Comparison of ENCODE assay signal across 11 cellular contexts in genomic region chr22:38461057-38461413, GRCh38. TPM values are rescaled to one million over a fixed set of nuclear protein-coding genes. Genes with fewer than 3 reads are reported as not detected.
DNase-seq lines count a peak whose midpoint lies in the region; ATAC-seq, FAIRE-seq and TF ChIP-seq lines count a peak whose summit lies in the region.
"Had no signal": no experiment of that assay in that cellular context is flagged by ENCODE, and none has a peak within 500 bp of the region (broad histone marks: within the 10 kb centered on the region; RNA-seq: fewer than 3 reads in every experiment).

No MANE protein-coding gene starts in this region.

- H3K9ac ChIP-seq in endothelial cell of umbilical vein (replicated peaks; ENCODE audit: extremely low read depth, insufficient read depth, low read length) = no peak overlapping the region

- TF ChIP-seq POLR2A in endothelial cell of umbilical vein (IDR thresholded peaks at IDR 0.05; ENCODE audit: low read depth, low read length) (no peak), prostate gland (IDR thresholded peaks at IDR 0.05) (no peak), erythroblast (IDR thresholded peaks at IDR 0.05; ENCODE audit: low read length) (no peak)

- BruUV-seq in Calu3 (replicated peaks; lab: Mats Ljungman, UMichigan) (no TSS peak), endothelial cell of umbilical vein (replicated peaks; lab: Mats Ljungman, UMichigan) (no TSS peak)

- H3K4me1 Mint-ChIP-seq in Calu3 (ENCODE audit: low read depth, unreplicated experiment) (peaks cover 28% of the 10 kb centered on the region), natural killer cell (peaks cover 0 to 22% of the 10 kb centered on the region in 2 donors)

- 44% methylated on average over 9 of the region's 9 CpGs for WGBS in prostate gland

- H3K27me3 Mint-ChIP-seq in Calu3 (ENCODE audit: unreplicated experiment) = peaks cover 98% of the 10 kb centered on the region
- H3K27me3 Mint-ChIP-seq in natural killer cell (ENCODE audit: low read depth in 2 of 2) = peaks cover 55 to 59% of the 10 kb centered on the region in 2 donors

- no peak for FAIRE-seq in endothelial cell of umbilical vein (lab: Jason Lieb, UNC)

- no peak overlapping the region for H3K27ac Mint-ChIP-seq in Calu3 (ENCODE audit: unreplicated experiment)
- peak overlapping the region in 1 of 2 donors; percentile 13 for H3K27ac Mint-ChIP-seq in natural killer cell

- CTCF ChIA-PET in Calu3 (lab: Charles Lee) (interaction anchor here (1.3 kb wide), 1 partner anchor 409 kb away, joined by 4 read pairs; no protein-coding TSS in a partner anchor), endothelial cell of umbilical vein (lab: Charles Lee) (interaction anchor here (1.6 kb wide), 1 partner anchor 8 kb away, joined by 5 read pairs; no protein-coding TSS in a partner anchor)

- peak overlapping the region; percentile 11 for H3K4me2 ChIP-seq in endothelial cell of umbilical vein (ENCODE audit: insufficient read depth, low read length)

- H2AFZ ChIP-seq in endothelial cell of umbilical vein (ENCODE audit: low read depth, low read length) = no peak overlapping the region

- DNase-seq in Calu3 (no peak), NCI-H2171 treated with DMSO at 0.1 percent for 48 hours (lab: John Stamatoyannopoulos, UW) (peak; percentile 71), endothelial cell of umbilical vein (ENCODE audit: low read depth, low spot score) (no peak), natural killer cell (no peak), prostate gland (ENCODE audit: low spot score) (no peak), NOMO-1 (lab: John Stamatoyannopoulos, UW; ENCODE audit: unreplicated experiment in 2 of 2) (no peak), erythroblast (lab: John Stamatoyannopoulos, UW) (no peak), hepatic stellate cell (ENCODE audit: low spot score) (no peak)

- POLR2A ChIA-PET in endothelial cell of umbilical vein (lab: Charles Lee) = no interaction called here

- H3K4me3 ChIP-seq in endothelial cell of umbilical vein (replicated peaks in 1 of 3; ENCODE audit: insufficient read depth in 1 of 3, low read depth in 1 of 3, low read length in 3 of 3) (no peak overlapping the region), prostate gland (no peak overlapping the region)
- H3K4me3 ChIP-seq: colonic mucosa had no signal

- H3K36me3 Mint-ChIP-seq in Calu3 (ENCODE audit: insufficient read depth, unreplicated experiment) = peaks cover 15% of the 10 kb centered on the region
- H3K36me3 Mint-ChIP-seq in natural killer cell = no peaks in the 10 kb centered on the region

- peaks cover 32 to 35% of the 10 kb centered on the region in 2 experiments for H3K27me3 ChIP-seq in endothelial cell of umbilical vein (ENCODE audit: control insufficient read depth in 2 of 2, insufficient read depth in 2 of 2, low read length in 2 of 2)
- no peaks in the 10 kb centered on the region for H3K27me3 ChIP-seq in prostate gland (replicated peaks; ENCODE audit: insufficient read depth)

- TF ChIP-seq CTCF in Calu3 (IDR thresholded peaks at IDR 0.05; ENCODE audit: unreplicated experiment) (no peak), endothelial cell of umbilical vein (IDR thresholded peaks at IDR 0.05; ENCODE audit: extremely low read depth in 1 of 2, insufficient read depth in 1 of 2, low read depth in 1 of 2, low read length in 2 of 2) (no peak), natural killer cell (IDR thresholded peaks at IDR 0.05) (no peak), prostate gland (IDR thresholded peaks at IDR 0.05) (no peak)

- no peaks in the 10 kb centered on the region for H4K20me1 ChIP-seq in endothelial cell of umbilical vein (replicated peaks; ENCODE audit: control insufficient read depth, extremely low read depth, insufficient read depth, low read length)

- H3K9me3 ChIP-seq in endothelial cell of umbilical vein (replicated peaks; ENCODE audit: control insufficient read depth, insufficient read depth, low read length) (no peaks in the 10 kb centered on the region), prostate gland (no peaks in the 10 kb centered on the region)
- H3K9me3 ChIP-seq: colonic mucosa had no signal

- H3K9me3 Mint-ChIP-seq in Calu3 (ENCODE audit: low read depth, unreplicated experiment) (no peaks in the 10 kb centered on the region), natural killer cell (no peaks in the 10 kb centered on the region)

- ATAC-seq in natural killer cell = peak; percentile 28 to 29 (median 28)

- dilution Hi-C loops in endothelial cell of umbilical vein (cut with MboI; ENCODE audit: extremely low pct_ligation_motif_present, low sequenced_read_pairs) = no loop called here

- no peak overlapping the region for H3K27ac ChIP-seq in endothelial cell of umbilical vein (ENCODE audit: insufficient read depth, low read depth, low read length)
- H3K27ac ChIP-seq in prostate gland = no peak overlapping the region
- H3K27ac ChIP-seq: colonic mucosa had no signal

- H3K36me3 ChIP-seq in endothelial cell of umbilical vein (ENCODE audit: control insufficient read depth in 2 of 2, extremely low read depth in 1 of 2, insufficient read depth in 2 of 2, low read length in 2 of 2) = no peaks in the 10 kb centered on the region
- no peaks in the 10 kb centered on the region for H3K36me3 ChIP-seq in prostate gland
- H3K36me3 ChIP-seq: colonic mucosa had no signal

- intact Hi-C loops in Calu3 (cut with micrococcal nuclease; ENCODE audit: unreplicated experiment) = no loop called here
- intact Hi-C loops in endothelial cell of umbilical vein (cut with micrococcal nuclease) = loop anchor here (5.0 kb wide), 1 partner anchor 64 kb away; no protein-coding TSS in a partner anchor
- intact Hi-C loops in natural killer cell (cut with micrococcal nuclease) = no loop called here
- intact Hi-C loops in prostate gland (cut with DNase I) = no loop called here

- peak overlapping the region; percentile 55 for H3K4me3 Mint-ChIP-seq in Calu3 (ENCODE audit: low read depth, unreplicated experiment)
- H3K4me3 Mint-ChIP-seq in natural killer cell = no peak overlapping the region

- H3K4me1 ChIP-seq in endothelial cell of umbilical vein (ENCODE audit: control insufficient read depth, extremely low read depth, insufficient read depth, low read length) (no peaks in the 10 kb centered on the region), prostate gland (replicated peaks) (no peaks in the 10 kb centered on the region)

- no peaks in the 10 kb centered on the region for H3K9me1 ChIP-seq in endothelial cell of umbilical vein (replicated peaks; ENCODE audit: control insufficient read depth, extremely low read depth, insufficient read depth, low read length)

- no peaks in the 10 kb centered on the region for H3K79me2 ChIP-seq in endothelial cell of umbilical vein (ENCODE audit: control insufficient read depth, insufficient read depth, low read length)

TF ChIP-seq in endothelial cell of umbilical vein, 7 proteins besides CTCF, POLR2A, EP300 and RAD21:
- peak; percentile 38 for TF ChIP-seq EZH2 (IDR thresholded peaks at IDR 0.05; ENCODE audit: borderline replicate concordance, low read depth, low read length, severe bottlenecking)
- TF ChIP-seq, protein P1, sequence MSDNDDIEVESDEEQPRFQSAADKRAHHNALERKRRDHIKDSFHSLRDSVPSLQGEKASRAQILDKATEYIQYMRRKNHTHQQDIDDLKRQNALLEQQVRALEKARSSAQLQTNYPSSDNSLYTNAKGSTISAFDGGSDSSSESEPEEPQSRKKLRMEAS (IDR thresholded peaks at IDR 0.05; ENCODE audit: insufficient read depth, insufficient read length) = no peak
TF ChIP-seq in endothelial cell of umbilical vein: peak in this region for 1.

RNA-seq across cellular contexts. Expression of gene KCNJ4, which starts 6.0 kb away (rescaled TPM):
- not detected in 2 replicates for total RNA-seq in Calu3 (2022)
- total RNA-seq in endothelial cell of umbilical vein = not detected in 2 replicates
- polyA plus RNA-seq in endothelial cell of umbilical vein = not detected in 2 replicates
- not detected in 2 replicates for polyA plus RNA-seq in endothelial cell of umbilical vein (2011; cell fraction: cytosol; rRNA removed)
- polyA plus RNA-seq in endothelial cell of umbilical vein (2011; cell fraction: nucleus; rRNA removed) = not detected in 2 replicates
- polyA plus RNA-seq in endothelial cell of umbilical vein (2012) = not detected in 2 replicates
- not detected in 2 replicates for polyA minus RNA-seq in endothelial cell of umbilical vein
- polyA minus RNA-seq in endothelial cell of umbilical vein (2011; cell fraction: cytosol; rRNA and poly(A)+ RNA removed) = not detected
- not detected in 2 replicates for polyA minus RNA-seq in endothelial cell of umbilical vein (2011; cell fraction: nucleus; rRNA and poly(A)+ RNA removed)
- total RNA-seq in natural killer cell = not detected
- 1 to 10 TPM in 1 of 2 donors, not detected in 1; 3.2 TPM for total RNA-seq in prostate gland
- total RNA-seq: colonic mucosa; renal cortical epithelial cell; T-helper 1 cell treated with Interleukin-12 subunit alpha and Interleukin-12 subunit beta and Interleukin-4 antibody, amounts not matched to agents 30 ng/mL and 1 ng/mL, for 36 hours had no signal

RNA-seq across cellular contexts. Expression of gene KDELR3, which starts 6.9 kb away (rescaled TPM):
- total RNA-seq in Calu3 (2022) (16.1 and 18.7 TPM in 2 replicates), endothelial cell of umbilical vein (28.6 and 40.2 TPM in 2 replicates), natural killer cell (under 1 TPM in 1 of 3 donors, not detected in 2; 0.25 TPM), prostate gland (10 to 100 TPM; 13.8 to 25.4 TPM)
- 61.3 and 64.2 TPM in 2 replicates for polyA plus RNA-seq in endothelial cell of umbilical vein
- 43.3 and 51.0 TPM in 2 replicates for polyA plus RNA-seq in endothelial cell of umbilical vein (2011; cell fraction: cytosol; rRNA removed)
- 14.6 and 14.7 TPM in 2 replicates for polyA plus RNA-seq in endothelial cell of umbilical vein (2011; cell fraction: nucleus; rRNA removed)
- polyA plus RNA-seq in endothelial cell of umbilical vein (2012) = 38.8 and 48.6 TPM in 2 replicates
- polyA minus RNA-seq in endothelial cell of umbilical vein = 36.3 and 46.6 TPM in 2 replicates
- 6.3 TPM for polyA minus RNA-seq in endothelial cell of umbilical vein (2011; cell fraction: cytosol; rRNA and poly(A)+ RNA removed)
- 6.4 and 6.6 TPM in 2 replicates for polyA minus RNA-seq in endothelial cell of umbilical vein (2011; cell fraction: nucleus; rRNA and poly(A)+ RNA removed)

RNA-seq across cellular contexts. Expression of gene DDX17, which starts 45.1 kb away (rescaled TPM):
- total RNA-seq in Calu3 (2022) (342 and 344 TPM in 2 replicates), endothelial cell of umbilical vein (377 and 393 TPM in 2 replicates), natural killer cell (100 to 1,000 TPM; 571 to 752 (median 578) TPM), prostate gland (100 to 1,000 TPM; 374 to 600 TPM)
- polyA plus RNA-seq in endothelial cell of umbilical vein = 402 and 454 TPM in 2 replicates
- polyA plus RNA-seq in endothelial cell of umbilical vein (2011; cell fraction: cytosol; rRNA removed) = 166 and 206 TPM in 2 replicates
- 1,464 and 1,816 TPM in 2 replicates for polyA plus RNA-seq in endothelial cell of umbilical vein (2011; cell fraction: nucleus; rRNA removed)
- polyA plus RNA-seq in endothelial cell of umbilical vein (2012) = 151 and 173 TPM in 2 replicates
- 863 and 927 TPM in 2 replicates for polyA minus RNA-seq in endothelial cell of umbilical vein
- 170 TPM for polyA minus RNA-seq in endothelial cell of umbilical vein (2011; cell fraction: cytosol; rRNA and poly(A)+ RNA removed)
- polyA minus RNA-seq in endothelial cell of umbilical vein (2011; cell fraction: nucleus; rRNA and poly(A)+ RNA removed) = 787 and 915 TPM in 2 replicates

Comparison
In these comparisons a context has a peak if more than half of its experiments do, and no peak if none do; other contexts are left out.
1. RNA of gene KDELR3, which starts 6.9 kb away (total RNA-seq): 28.6 to 40.2 TPM in endothelial cell of umbilical vein, 13.8 to 25.4 TPM in prostate gland and 16.1 to 18.7 TPM in Calu3; 0.25 TPM in natural killer cell; every median in the first group is over 10 times any median in the second.